In the genomic region with DNA sequence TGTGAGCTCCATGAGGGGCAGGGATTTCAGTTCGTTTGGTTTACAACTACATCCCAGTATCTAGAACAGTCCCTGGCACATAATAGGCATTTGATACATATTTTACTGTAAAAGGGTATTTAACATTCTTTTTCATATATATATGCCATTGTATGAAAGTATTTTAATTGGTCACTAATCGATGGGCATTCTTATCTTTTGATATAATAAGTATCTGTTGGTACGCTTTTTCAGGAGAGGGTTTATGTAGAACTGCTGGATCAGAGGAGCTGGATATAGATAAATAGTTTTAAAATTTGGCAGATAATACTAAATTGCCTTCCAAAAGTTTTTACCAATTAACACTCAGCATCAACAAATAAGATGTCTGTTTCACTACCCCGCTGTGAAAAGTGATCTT, we compare ENCODE assay signal across 9 cellular contexts. TPM values are rescaled to one million over a fixed set of nuclear protein-coding genes. Genes with fewer than 3 reads are reported as not detected.
DNase-seq lines count a peak whose midpoint lies in the region; ATAC-seq and TF ChIP-seq lines count a peak whose summit lies in the region.
"Had no signal": no experiment of that assay in that cellular context is flagged by ENCODE, and none has a peak within 500 bp of the region (broad histone marks: within the 10 kb centered on the region; RNA-seq: fewer than 3 reads in every experiment).

No MANE protein-coding gene starts in this region.

- DNase-seq in cardiac muscle cell (ENCODE audit: low read depth in 1 of 2, low spot score in 1 of 2) (no peak), left cardiac atrium (no peak), cardiac fibroblast (ENCODE audit: low read depth in 2 of 2) (no peak), uterus (no peak), G401 (ENCODE audit: low spot score) (no peak), KG1 (lab: John Stamatoyannopoulos, UW) (no peak), NCI-H2196 treated with DMSO at 0.1 percent for 48 hours (lab: John Stamatoyannopoulos, UW; ENCODE audit: unreplicated experiment) (no peak)
- DNase-seq: stimulated activated CD4-positive, alpha-beta T cell treated with anti-CD3 and anti-CD28 coated beads, Interleukin-2, amount 100 ng/mL, for 48 hours had no signal

- no peak for TF ChIP-seq CTCF in cardiac muscle cell (IDR thresholded peaks at IDR 0.05; ENCODE audit: low read depth, low read length)
- TF ChIP-seq CTCF in cardiac fibroblast (IDR thresholded peaks at IDR 0.05; ENCODE audit: low read depth, low read length): no peak
- no peak for TF ChIP-seq CTCF in uterus (IDR thresholded peaks at IDR 0.05)

- intact Hi-C loops in left cardiac atrium (cut with DNase I) (no loop called here), uterus (cut with DNase I; ENCODE audit: low total_unique reads) (no loop called here)

- H3K36me3 ChIP-seq in cardiac muscle cell (no peaks in the 10 kb centered on the region), mesodermal cell (ENCODE audit: control insufficient read depth, insufficient read depth, low read length) (peaks cover 13% of the 10 kb centered on the region), uterus (no peaks in the 10 kb centered on the region)

- in situ Hi-C loops in G401 (cut with HindIII; ENCODE audit: low sequenced_read_pairs): no loop called here

- H3K4me3 ChIP-seq in cardiac muscle cell: peak overlapping the region; percentile 61
- H3K4me3 ChIP-seq in cardiac fibroblast (replicated peaks in 1 of 2; ENCODE audit: low read depth in 2 of 2, low read length in 2 of 2): peak overlapping the region; percentile 67 to 95
- peak overlapping the region; percentile 85 for H3K4me3 ChIP-seq in mesodermal cell (ENCODE audit: extremely low read depth, insufficient read depth, low read length, poor library complexity, severe bottlenecking)
- H3K4me3 ChIP-seq in uterus: peak overlapping the region; percentile 86 to 87

- peaks cover 6% of the 10 kb centered on the region for H3K4me1 ChIP-seq in cardiac muscle cell (ENCODE audit: low read depth)
- H3K4me1 ChIP-seq in mesodermal cell (ENCODE audit: control insufficient read depth, insufficient read depth, low read length, poor library complexity, severe bottlenecking): peaks cover 12% of the 10 kb centered on the region
- H3K4me1 ChIP-seq in uterus: peaks cover 0 to 6% of the 10 kb centered on the region in 2 donors

- no peaks in the 10 kb centered on the region for H3K9me3 ChIP-seq in cardiac muscle cell (ENCODE audit: low read depth)
- no peaks in the 10 kb centered on the region for H3K9me3 ChIP-seq in mesodermal cell (ENCODE audit: control insufficient read depth, low read length)
- H3K9me3 ChIP-seq in uterus: no peaks in the 10 kb centered on the region

- 100% methylated on average over 2 of the region's 4 CpGs; no CpG with 5 or more reads in 1 of the 2 experiments for WGBS in mesodermal cell (ENCODE audit: insufficient coverage in 2 of 2), 2 experiments

- no peak for ATAC-seq in left cardiac atrium

- no peaks in the 10 kb centered on the region for H3K27me3 ChIP-seq in cardiac muscle cell
- H3K27me3 ChIP-seq in uterus: no peaks in the 10 kb centered on the region

- no peak for TF ChIP-seq POLR2A in uterus (IDR thresholded peaks at IDR 0.05)

- peak overlapping the region; percentile 91 for H3K27ac ChIP-seq in cardiac muscle cell
- peak overlapping the region; percentile 97 for H3K27ac ChIP-seq in mesodermal cell (ENCODE audit: low read depth, low read length, severe bottlenecking)
- H3K27ac ChIP-seq in uterus: peak overlapping the region; percentile 91 to 93

RNA-seq across cellular contexts. Expression of gene RSL24D1, which starts 1.0 kb away (rescaled TPM):
- total RNA-seq in cardiac muscle cell (30.3 and 45.8 TPM in 2 replicates), left cardiac atrium (10 to 100 TPM; 43.7 to 52.9 TPM), uterus (100 to 1,000 TPM; 116 to 162 (median 120) TPM)
- 46.1 and 69.7 TPM in 2 replicates for polyA plus RNA-seq in cardiac muscle cell
- 104 TPM for polyA plus RNA-seq in mesodermal cell (2013, experiment 1 of 2)
- 127 TPM for polyA plus RNA-seq in mesodermal cell (2013, experiment 2 of 2)
- 136 and 152 TPM in 2 replicates for total RNA-seq in G401 (2014; rRNA removed; shearing (Covaris generic))
